In the genomic region with DNA sequence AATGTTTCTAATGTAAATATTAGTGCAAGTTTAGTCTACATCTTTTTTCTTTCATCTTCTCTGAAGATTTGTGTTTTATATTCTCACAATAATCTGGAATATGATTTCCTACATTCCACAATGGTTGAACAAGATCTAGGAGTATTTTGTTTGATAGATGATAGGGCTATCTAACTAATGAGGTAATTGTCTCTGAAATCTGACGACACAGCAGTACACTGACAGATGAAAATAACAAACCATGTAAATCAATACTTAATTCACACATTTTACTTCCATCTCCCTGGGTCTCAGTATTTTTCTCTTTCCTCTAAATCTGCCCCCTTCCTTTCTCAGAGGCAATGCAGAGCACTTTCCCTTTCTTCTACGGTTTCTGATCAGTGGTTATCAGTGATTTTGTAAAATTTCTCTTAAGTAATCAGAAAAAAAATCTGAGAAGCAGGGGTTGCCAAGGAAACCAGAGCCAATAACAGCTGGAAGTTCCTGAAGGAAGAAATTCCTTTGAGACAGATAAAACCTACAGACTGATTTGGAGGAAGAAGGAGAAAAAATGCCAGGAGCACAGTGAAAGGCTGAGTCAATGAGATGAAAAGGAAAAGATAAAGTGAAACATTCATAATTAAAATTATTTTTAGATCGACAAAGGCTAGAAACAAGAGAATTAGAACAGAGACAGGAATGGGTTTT, we compare ENCODE assay signal across 11 cellular contexts. TPM values are rescaled to one million over a fixed set of nuclear protein-coding genes. Genes with fewer than 3 reads are reported as not detected.
DNase-seq lines count a peak whose midpoint lies in the region; ATAC-seq and TF ChIP-seq lines count a peak whose summit lies in the region.
"Had no signal": no experiment of that assay in that cellular context is flagged by ENCODE, and none has a peak within 500 bp of the region (broad histone marks: within the 10 kb centered on the region; RNA-seq: fewer than 3 reads in every experiment).

No MANE protein-coding gene starts in this region.

- H3K27me3 Mint-ChIP-seq in progenitor cell of endocrine pancreas, result no peaks in the 10 kb centered on the region
- H3K27me3 Mint-ChIP-seq: CD8-positive, alpha-beta memory T cell had no signal

- H3K4me3 ChIP-seq in fibroblast of pulmonary artery (replicated peaks; ENCODE audit: low read depth, low read length), result no peak overlapping the region
- H3K4me3 ChIP-seq: esophagus muscularis mucosa had no signal

- H3K36me3 Mint-ChIP-seq in progenitor cell of endocrine pancreas (ENCODE audit: insufficient read depth), result no peaks in the 10 kb centered on the region

- H3K9me3 Mint-ChIP-seq in progenitor cell of endocrine pancreas (ENCODE audit: low read depth), result no peaks in the 10 kb centered on the region
- H3K9me3 Mint-ChIP-seq: CD8-positive, alpha-beta memory T cell had no signal

- DNase-seq in GM03348 (ENCODE audit: low spot score), result peak; percentile 53
- peak; percentile 10 for DNase-seq in SK-N-DZ (ENCODE audit: low spot score)
- DNase-seq in fibroblast of pulmonary artery (ENCODE audit: low read depth), result peak; percentile 68
- DNase-seq in progenitor cell of endocrine pancreas (ENCODE audit: low spot score, unreplicated experiment), result no peak
- DNase-seq: activated CD4-positive, alpha-beta T cell treated with anti-CD3 and anti-CD28 coated beads, Interleukin-2, amount 50 U/mL, for 48 hours; activated gamma-delta T cell treated with Interleukin-2 at 50 U/mL for 16 hours; CD8-positive, alpha-beta memory T cell had no signal

- TF ChIP-seq CTCF in fibroblast of pulmonary artery (IDR thresholded peaks at IDR 0.05; ENCODE audit: low read length, missing control alignments) (no peak), progenitor cell of endocrine pancreas (IDR thresholded peaks at IDR 0.05; ENCODE audit: unreplicated experiment) (no peak)

- peak overlapping the region; percentile 26 for H3K27ac Mint-ChIP-seq in progenitor cell of endocrine pancreas
- H3K27ac Mint-ChIP-seq: CD8-positive, alpha-beta memory T cell had no signal

- peaks cover 11% of the 10 kb centered on the region for H3K4me1 Mint-ChIP-seq in progenitor cell of endocrine pancreas (ENCODE audit: low read depth)

- H3K4me3 Mint-ChIP-seq in progenitor cell of endocrine pancreas (ENCODE audit: low read depth), result no peak overlapping the region
- H3K4me3 Mint-ChIP-seq: CD8-positive, alpha-beta memory T cell had no signal

- ATAC-seq in GM18519 (IDR thresholded peaks at IDR 0.05; ENCODE audit: low FRiP score, unreplicated experiment) (no peak), HG03135 (IDR thresholded peaks at IDR 0.05; ENCODE audit: unreplicated experiment) (no peak), HG03378 (IDR thresholded peaks at IDR 0.05; ENCODE audit: unreplicated experiment) (no peak)

RNA-seq across cellular contexts. Expression of a gene that starts 7.3 kb away (rescaled TPM):
- polyA plus RNA-seq in SK-N-DZ (2014; cell fraction: cytosol; rRNA removed), result 10.6 and 10.8 TPM in 2 replicates
- polyA plus RNA-seq in SK-N-DZ (2014; cell fraction: nucleus; rRNA removed), result 18.8 and 22.1 TPM in 2 replicates
- total RNA-seq in progenitor cell of endocrine pancreas, result 19.6 and 21.5 TPM in 2 replicates

RNA-seq across cellular contexts. Expression of a gene that starts 49.2 kb away (rescaled TPM):
- 4.8 and 5.0 TPM in 2 replicates for polyA plus RNA-seq in SK-N-DZ (2014; cell fraction: cytosol; rRNA removed)
- 4.7 and 5.1 TPM in 2 replicates for polyA plus RNA-seq in SK-N-DZ (2014; cell fraction: nucleus; rRNA removed)
- 17.3 and 17.6 TPM in 2 replicates for total RNA-seq in progenitor cell of endocrine pancreas
